ENCODE assay signal across 8 cellular contexts in genomic region chr11:3840289-3840869, GRCh38. TPM values are rescaled to one million over a fixed set of nuclear protein-coding genes. Genes with fewer than 3 reads are reported as not detected.
DNase-seq lines count a peak whose midpoint lies in the region; ATAC-seq, FAIRE-seq and TF ChIP-seq lines count a peak whose summit lies in the region.

No MANE protein-coding gene starts in this region.

- H3K36me3 ChIP-seq in SJCRH30, result no peaks in the 10 kb centered on the region
- H3K36me3 ChIP-seq in bronchial epithelial cell (ENCODE audit: control insufficient read depth, insufficient read depth, low read length), result no peaks in the 10 kb centered on the region
- no peaks in the 10 kb centered on the region for H3K36me3 ChIP-seq in liver (ENCODE audit: control insufficient read depth in 4 of 4, insufficient read depth in 3 of 4, low read depth in 1 of 4, low read length in 3 of 4)
- peaks cover 2% of the 10 kb centered on the region for H3K36me3 ChIP-seq in suprapubic skin

- peak; percentile 17 for DNase-seq in NOMO-1 treated with DMSO at 0.1 percent for 48 hours (lab: John Stamatoyannopoulos, UW; ENCODE audit: unreplicated experiment)
- no peak for DNase-seq in NOMO-1 treated with dmso at 0.1 percent for 144 hours (lab: John Stamatoyannopoulos, UW; ENCODE audit: unreplicated experiment)
- no peak for DNase-seq in SJCRH30
- DNase-seq in bronchial epithelial cell (ENCODE audit: low read depth), result no peak
- peak; percentile 84 to 86 for DNase-seq in suprapubic skin (ENCODE audit: low spot score in 2 of 2)
- DNase-seq in islet precursor cell, result no peak

- H3K27me3 ChIP-seq in SJCRH30, result no peaks in the 10 kb centered on the region
- no peaks in the 10 kb centered on the region for H3K27me3 ChIP-seq in bronchial epithelial cell (ENCODE audit: control insufficient read depth, insufficient read depth, low read length)
- H3K27me3 ChIP-seq in liver (ENCODE audit: control insufficient read depth in 4 of 4, insufficient read depth in 4 of 4, low read length in 3 of 4), result no peaks in the 10 kb centered on the region
- H3K27me3 ChIP-seq in suprapubic skin, result no peaks in the 10 kb centered on the region

- peak overlapping the region in 1 of 2 donors; percentile 48 for H3K9ac ChIP-seq in liver (ENCODE audit: low read depth in 1 of 2, low read length in 2 of 2)

- TF ChIP-seq CTCF in bronchial epithelial cell (IDR thresholded peaks at IDR 0.05; ENCODE audit: insufficient read depth, low read length, severe bottlenecking) (no peak), liver (IDR thresholded peaks at IDR 0.05; ENCODE audit: low read depth, low read length, missing input control) (no peak), suprapubic skin (IDR thresholded peaks at IDR 0.05) (no peak)

- TF ChIP-seq RAD21 in liver (IDR thresholded peaks at IDR 0.05), result no peak

- peak overlapping the region; percentile 36; the same call in 1 of the 2 replicates for H3K27ac ChIP-seq in SJCRH30
- H3K27ac ChIP-seq in liver (ENCODE audit: low read depth in 1 of 2, low read length in 2 of 2), result peak overlapping the region; percentile 84 to 94
- peak overlapping the region; percentile 99 for H3K27ac ChIP-seq in suprapubic skin

- 1% methylated on average over 43 of the region's 43 CpGs for WGBS in liver
- 0% methylated on average over 1 of the region's 43 CpGs for whole genome bisulfite sequencing in suprapubic skin

- TF ChIP-seq EP300 in suprapubic skin (IDR thresholded peaks at IDR 0.05), result no peak

- TF ChIP-seq POLR2A in suprapubic skin (IDR thresholded peaks at IDR 0.05), result no peak

- peak overlapping the region; percentile 97 for H3K4me3 ChIP-seq in SJCRH30
- H3K4me3 ChIP-seq in bronchial epithelial cell (ENCODE audit: low read depth, low read length), result peak overlapping the region; percentile 67
- H3K4me3 ChIP-seq in liver (ENCODE audit: low read depth in 1 of 3, low read length in 3 of 3), result peak overlapping the region; percentile 36 to 89 (median 52)
- peak overlapping the region; percentile 94 for H3K4me3 ChIP-seq in suprapubic skin

- no peak for ATAC-seq in GM18511 (IDR thresholded peaks at IDR 0.05; ENCODE audit: unreplicated experiment)

- H3K9me3 ChIP-seq in SJCRH30 (replicated peaks), result no peaks in the 10 kb centered on the region
- no peaks in the 10 kb centered on the region for H3K9me3 ChIP-seq in liver (ENCODE audit: control insufficient read depth in 4 of 4, low read length in 3 of 4)
- H3K9me3 ChIP-seq in suprapubic skin, result no peaks in the 10 kb centered on the region

- no peaks in the 10 kb centered on the region for H3K4me1 ChIP-seq in SJCRH30
- H3K4me1 ChIP-seq in liver (ENCODE audit: control insufficient read depth in 4 of 4, insufficient read depth in 4 of 4, low read length in 3 of 4), result peaks cover 0 to 17% (median 6%) of the 10 kb centered on the region in 4 donors
- H3K4me1 ChIP-seq in suprapubic skin, result peaks cover 53% of the 10 kb centered on the region

- FAIRE-seq in bronchial epithelial cell (lab: Jason Lieb, UNC), result no peak

TF ChIP-seq in liver, 16 proteins besides CTCF, POLR2A, EP300 and RAD21:
- TF ChIP-seq YY1 (IDR thresholded peaks at IDR 0.05), result no peak
- no peak for TF ChIP-seq SP1 (IDR thresholded peaks at IDR 0.05)
- no peak for TF ChIP-seq HNF4A (conservative IDR thresholded peaks at IDR 0.05)
- TF ChIP-seq NR2F2 (IDR thresholded peaks at IDR 0.05), result no peak
- TF ChIP-seq HNF4G (IDR thresholded peaks at IDR 0.05), result no peak
- no peak for TF ChIP-seq GABPA (IDR thresholded peaks at IDR 0.05 in 1 of 2, conservative IDR thresholded peaks at IDR 0.05 in 1 of 2)
- TF ChIP-seq FOXA2 (IDR thresholded peaks at IDR 0.05), result no peak
- no peak for TF ChIP-seq REST (IDR thresholded peaks at IDR 0.05)
- no peak for TF ChIP-seq JUND (IDR thresholded peaks at IDR 0.05)
TF ChIP-seq in liver: peak in this region for 0.

RNA-seq across cellular contexts. Expression of gene RHOG, which starts 0.4 kb away (rescaled TPM):
- total RNA-seq in SJCRH30 (2014; rRNA removed; shearing (Covaris generic)), result 15.5 and 17.4 TPM in 2 replicates
- total RNA-seq in bronchial epithelial cell, result 5.5 and 7.3 TPM in 2 replicates
- 10 to 100 TPM in 1 of 2 donors, 1 to 10 TPM in 1; 7.4 to 13.8 TPM for total RNA-seq in liver
- polyA plus RNA-seq in liver, result 10 to 100 TPM; 21.9 to 32.9 TPM
- total RNA-seq in suprapubic skin, result 10 to 100 TPM; 36.6 to 47.3 (median 39.3) TPM

RNA-seq across cellular contexts. Expression of gene STIM1, which starts 15.1 kb away (rescaled TPM):
- 12.9 and 14.7 TPM in 2 replicates for total RNA-seq in SJCRH30 (2014; rRNA removed; shearing (Covaris generic))
- total RNA-seq in bronchial epithelial cell (60.8 and 86.9 TPM in 2 replicates), liver (10 to 100 TPM; 21.6 to 42.9 TPM), suprapubic skin (10 to 100 TPM; 58.4 to 70.2 (median 60.9) TPM)
- polyA plus RNA-seq in liver, result 10 to 100 TPM; 19.7 to 28.5 TPM

RNA-seq across cellular contexts. Expression of gene PGAP2, which starts 32.0 kb away (rescaled TPM):
- 4.5 and 5.3 TPM in 2 replicates for total RNA-seq in SJCRH30 (2014; rRNA removed; shearing (Covaris generic))
- total RNA-seq in bronchial epithelial cell (26.3 and 31.9 TPM in 2 replicates), liver (10 to 100 TPM; 11.6 to 12.3 TPM), suprapubic skin (10 to 100 TPM; 55.4 to 81.2 (median 66.7) TPM)
- polyA plus RNA-seq in liver, result 10 to 100 TPM in 1 of 2 donors, 1 to 10 TPM in 1; 10.0 to 14.8 TPM

RNA-seq across cellular contexts. Expression of gene NUP98, which starts 43.0 kb away (rescaled TPM):
- total RNA-seq in SJCRH30 (2014; rRNA removed; shearing (Covaris generic)), result 191 and 217 TPM in 2 replicates
- total RNA-seq in bronchial epithelial cell (59.8 and 66.6 TPM in 2 replicates), liver (10 to 100 TPM; 68.9 to 75.0 TPM), suprapubic skin (100 to 1,000 TPM in 3 of 4 donors, 10 to 100 TPM in 1; 91.5 to 122 (median 115) TPM)
- 10 to 100 TPM; 10.9 to 18.8 TPM for polyA plus RNA-seq in liver

Comparison
In these comparisons a context has a peak if more than half of its experiments do, and no peak if none do; other contexts are left out.
1. DNase-seq: peak in NOMO-1 treated with DMSO at 0.1 percent for 48 hours (single experiment) and suprapubic skin (2 of 2); none in NOMO-1 treated with dmso at 0.1 percent for 144 hours (single experiment), SJCRH30 (0 of 2), bronchial epithelial cell (single experiment) and islet precursor cell (single experiment).
2. H3K27ac ChIP-seq: peak in every context shown above with its lines; median percentile 99 in suprapubic skin; 89 in liver; 36 in SJCRH30.
3. Peak in every context shown above with its lines, with median percentiles within 50 percentile points of each other: H3K4me3 ChIP-seq.